In the genomic region with DNA sequence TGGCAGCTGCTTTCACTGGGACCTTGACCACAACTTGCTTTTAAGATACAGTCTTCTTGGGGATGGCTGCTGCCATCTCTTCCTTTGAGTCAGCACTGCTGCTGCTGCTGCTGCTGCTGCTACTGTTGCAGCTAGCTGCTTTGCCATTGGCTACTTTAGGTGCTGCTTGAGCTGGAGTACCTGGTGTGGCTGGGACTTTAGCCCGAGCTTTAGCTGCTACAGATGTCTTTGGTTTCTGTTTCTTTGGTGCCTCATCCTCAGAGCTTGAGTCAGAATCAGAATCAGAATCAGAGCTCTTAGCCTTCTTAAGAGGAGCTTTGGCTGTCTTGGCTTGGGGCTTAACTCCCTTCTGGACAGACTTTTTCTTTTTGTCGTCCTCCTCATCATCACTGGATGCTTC, we compare ENCODE assay signal across 17 cellular contexts. TPM values are rescaled to one million over a fixed set of nuclear protein-coding genes. Genes with fewer than 3 reads are reported as not detected.
DNase-seq lines count a peak whose midpoint lies in the region; ATAC-seq and FAIRE-seq lines count a peak whose summit lies in the region.
"Had no signal": no experiment of that assay in that cellular context is flagged by ENCODE, and none has a peak within 500 bp of the region (broad histone marks: within the 10 kb centered on the region; RNA-seq: fewer than 3 reads in every experiment).

No MANE protein-coding gene starts in this region.

- ATAC-seq in HG02798 (IDR thresholded peaks at IDR 0.05; ENCODE audit: poor library complexity, unreplicated experiment) (peak; percentile 38), T-helper 17 cell (peak; percentile 69), GM21825 (IDR thresholded peaks at IDR 0.05; ENCODE audit: unreplicated experiment) (no peak)
- ATAC-seq: left lobe of liver had no signal

- H3K4me3 ChIP-seq in small intestine (ENCODE audit: low read depth in 1 of 2, low read length in 2 of 2) = no peak overlapping the region
- H3K4me3 ChIP-seq: ascending aorta, hepatocyte, transverse colon had no signal

- no peak overlapping the region for H3K27ac ChIP-seq in small intestine (ENCODE audit: low read depth in 1 of 2, low read length in 1 of 2)
- H3K27ac ChIP-seq: ascending aorta, hepatocyte, transverse colon had no signal

- no peak overlapping the region for H3K27ac Mint-ChIP-seq in T-helper 17 cell

- H3K4me1 ChIP-seq in small intestine (ENCODE audit: control insufficient read depth in 2 of 2, insufficient read depth in 1 of 2, low read depth in 1 of 2, low read length in 1 of 2) = no peaks in the 10 kb centered on the region
- H3K4me1 ChIP-seq: ascending aorta, transverse colon had no signal

- H3K36me3 ChIP-seq in small intestine (ENCODE audit: control insufficient read depth in 2 of 2, insufficient read depth in 2 of 2, low read length in 2 of 2) = no peaks in the 10 kb centered on the region
- H3K36me3 ChIP-seq: ascending aorta, transverse colon had no signal

- no peaks in the 10 kb centered on the region for H3K27me3 Mint-ChIP-seq in T-helper 17 cell

- H3K4me3 Mint-ChIP-seq in T-helper 17 cell = peak overlapping the region; percentile 25

- DNase-seq in activated naive CD4-positive, alpha-beta T cell treated with Interleukin-2 at 50 U/mL for 16 hours = peak; percentile 4
- DNase-seq in activated naive CD4-positive, alpha-beta T cell treated with anti-CD3 and anti-CD28 coated beads, Interleukin-2, amount 50 U/mL, for 16 hours = no peak
- DNase-seq in T-helper 17 cell (no peak), small intestine (peak; percentile 6), cerebellar nuclear complex (lab: John Stamatoyannopoulos, UW) (no peak), posterior vena cava (ENCODE audit: low spot score) (no peak)
- DNase-seq: activated CD8-positive, alpha-beta memory T cell treated with anti-CD3 and anti-CD28 coated beads, Interleukin-2, amount 50 U/mL, for 4 hours; AML-193; transverse colon had no signal

- 30 to 52% (median 31%) methylated on average over 2 of the region's 2 CpGs for WGBS in small intestine, 3 donors

- intact Hi-C loops in posterior vena cava (cut with DNase I) = no loop called here

- H3K9me3 ChIP-seq in T-helper 17 cell (ENCODE audit: control insufficient read depth, low read length, poor library complexity, severe bottlenecking) = no peaks in the 10 kb centered on the region
- no peaks in the 10 kb centered on the region for H3K9me3 ChIP-seq in small intestine (ENCODE audit: control insufficient read depth, low read depth)
- H3K9me3 ChIP-seq: ascending aorta, transverse colon had no signal

- FAIRE-seq in small intestine (lab: Jason Lieb, UNC) = no peak
- FAIRE-seq: GM12891 had no signal

- H3K4me1 Mint-ChIP-seq in T-helper 17 cell = peaks cover 11% of the 10 kb centered on the region

- H3K27me3 ChIP-seq in small intestine (ENCODE audit: control insufficient read depth in 2 of 2, insufficient read depth in 2 of 2, low read length in 2 of 2) = no peaks in the 10 kb centered on the region
- H3K27me3 ChIP-seq: ascending aorta, hepatocyte, transverse colon had no signal

- no peaks in the 10 kb centered on the region for H3K36me3 Mint-ChIP-seq in T-helper 17 cell (ENCODE audit: low read depth)

RNA-seq across cellular contexts. Expression of gene FAM9B, which starts 52.2 kb away (rescaled TPM):
- total RNA-seq in T-helper 17 cell (not detected), posterior vena cava (not detected)
- polyA plus RNA-seq in small intestine = not detected
- total RNA-seq: ascending aorta, fibroblast of lung, hepatocyte, NCI-H460, transverse colon had no signal
- polyA plus RNA-seq: fibroblast of lung, hepatocyte had no signal

Comparison
In these comparisons a context has a peak if more than half of its experiments do, and no peak if none do; other contexts are left out.
1. DNase-seq: peak in activated naive CD4-positive, alpha-beta T cell treated with Interleukin-2 at 50 U/mL for 16 hours (single experiment) and small intestine (single experiment); none in activated naive CD4-positive, alpha-beta T cell treated with anti-CD3 and anti-CD28 coated beads, Interleukin-2, amount 50 U/mL, for 16 hours (single experiment), T-helper 17 cell (0 of 3), cerebellar nuclear complex (0 of 2) and posterior vena cava (single experiment).